Comparison of ENCODE assay signal across 22 cellular contexts in genomic region chr18:28804512-28805214, GRCh38.
"Had no signal": no experiment of that assay in that cellular context is flagged by ENCODE, and none has a peak within 500 bp of the region (broad histone marks: within the 10 kb centered on the region; RNA-seq: fewer than 3 reads in every experiment).

No MANE protein-coding gene starts in this region.

- H3K36me3 ChIP-seq: adrenal gland, breast epithelium, esophagus muscularis mucosa, heart right ventricle, lower lobe of right lung, prostate gland, thyroid gland, WERI-Rb-1 had no signal

- H3K27ac ChIP-seq: adrenal gland, breast epithelium, coronary artery, esophagus muscularis mucosa, heart right ventricle, lower lobe of right lung, prostate gland, thyroid gland, WERI-Rb-1 had no signal

- H3K4me3 ChIP-seq: adrenal gland, breast epithelium, coronary artery, esophagus muscularis mucosa, heart right ventricle, lower lobe of right lung, prostate gland, thyroid gland had no signal

- H3K4me1 ChIP-seq: adrenal gland, breast epithelium, esophagus muscularis mucosa, lower lobe of right lung, prostate gland, thyroid gland had no signal

- H3K4me1 Mint-ChIP-seq: activated CD4-positive, alpha-beta T cell treated with anti-CD3 and anti-CD28 coated beads, Interleukin-2, amount 10 ng/mL, durations not matched to agents 7 days and 5 days; activated T-helper 17 cell treated with anti-CD3 and anti-CD28 coated beads, Interleukin-2, amount 50 U/mL, for 72 hours had no signal

- H3K4me3 Mint-ChIP-seq: activated CD4-positive, alpha-beta T cell treated with anti-CD3 and anti-CD28 coated beads, Interleukin-2, amount 10 ng/mL, durations not matched to agents 7 days and 5 days; activated naive CD8-positive, alpha-beta T cell; activated T-helper 17 cell treated with anti-CD3 and anti-CD28 coated beads, Interleukin-2, amount 50 U/mL, for 72 hours; stimulated activated naive CD8-positive, alpha-beta T cell treated with anti-CD3 and anti-CD28 coated beads, Interleukin-15, Interleukin-2, amounts not matched to agents 100 ng/mL and 50 ng/mL, for 24 hours; T-helper 1 cell treated with Interleukin-12 subunit alpha and Interleukin-12 subunit beta and Interleukin-4 antibody, amounts not matched to agents 30 μg/mL and 1 μg/mL, for 36 hours had no signal

- H3K27ac Mint-ChIP-seq: activated CD4-positive, alpha-beta T cell treated with anti-CD3 and anti-CD28 coated beads, Interleukin-2, amount 10 ng/mL, durations not matched to agents 7 days and 5 days; activated naive CD8-positive, alpha-beta T cell; activated T-helper 17 cell treated with anti-CD3 and anti-CD28 coated beads, Interleukin-2, amount 50 U/mL, for 72 hours; stimulated activated naive CD8-positive, alpha-beta T cell treated with anti-CD3 and anti-CD28 coated beads, Interleukin-15, Interleukin-2, amounts not matched to agents 100 ng/mL and 50 ng/mL, for 24 hours; T-helper 1 cell treated with Interleukin-12 subunit alpha and Interleukin-12 subunit beta and Interleukin-4 antibody, amounts not matched to agents 30 μg/mL and 1 μg/mL, for 36 hours had no signal

- H3K27me3 Mint-ChIP-seq: activated CD4-positive, alpha-beta T cell treated with anti-CD3 and anti-CD28 coated beads, Interleukin-2, amount 10 ng/mL, durations not matched to agents 7 days and 5 days; activated naive CD8-positive, alpha-beta T cell; activated T-helper 17 cell treated with anti-CD3 and anti-CD28 coated beads, Interleukin-2, amount 50 U/mL, for 72 hours; naive thymus-derived CD4-positive, alpha-beta T cell; stimulated activated naive CD8-positive, alpha-beta T cell treated with anti-CD3 and anti-CD28 coated beads, Interleukin-15, Interleukin-2, amounts not matched to agents 100 ng/mL and 50 ng/mL, for 24 hours had no signal

- ATAC-seq: activated T-helper 17 cell treated with anti-CD3 and anti-CD28 coated beads, Interleukin-2, amount 50 U/mL, for 72 hours; left colon; lower lobe of right lung; naive thymus-derived CD4-positive, alpha-beta T cell had no signal

- H3K27me3 ChIP-seq: adrenal gland, breast epithelium, esophagus muscularis mucosa, heart right ventricle, thyroid gland had no signal

- H3K9me3 ChIP-seq: adrenal gland, prostate gland, thyroid gland had no signal

- H3K36me3 Mint-ChIP-seq: activated naive CD8-positive, alpha-beta T cell had no signal

- DNase-seq: activated CD4-positive, alpha-beta T cell treated with anti-CD3 and anti-CD28 coated beads, Interleukin-2, amount 10 ng/mL, durations not matched to agents 7 days and 5 days; activated CD4-positive, CD25-positive, alpha-beta regulatory T cell treated with anti-CD3 and anti-CD28 coated beads, Interleukin-2, amount 50 U/mL, for 72 hours; activated T-cell treated with anti-CD3 and anti-CD28 coated beads, Interleukin-2, amount 50 U/mL, for 1 hour; adrenal gland; cerebellar nuclear complex; heart right ventricle; left colon; lower lobe of right lung; naive thymus-derived CD4-positive, alpha-beta T cell; stimulated activated CD4-positive, alpha-beta T cell treated with anti-CD3 and anti-CD28 coated beads, Interleukin-12 subunit alpha, Interleukin-12 subunit beta, amount 100 ng/mL, for 4 hours; substantia nigra; T1000; thyroid gland; WERI-Rb-1 had no signal
